16 cellular contexts compared by ENCODE assay signal in genomic region chr22:20089977-20090729, GRCh38. TPM values are rescaled to one million over a fixed set of nuclear protein-coding genes. Genes with fewer than 3 reads are reported as not detected.
A peak's percentile ranks its signal among the peaks of the same experiment; 100 is the strongest.
DNase-seq lines count a peak whose midpoint lies in the region; ATAC-seq, FAIRE-seq and TF ChIP-seq lines count a peak whose summit lies in the region.
"Had no signal": no experiment of that assay in that cellular context is flagged by ENCODE, and none has a peak within 500 bp of the region (broad histone marks: within the 10 kb centered on the region; RNA-seq: fewer than 3 reads in every experiment).

No MANE protein-coding gene starts in this region.

- peaks cover 4% of the 10 kb centered on the region for H3F3A ChIP-seq in neural progenitor cell (ENCODE audit: low read depth)

- H3K4me1 Mint-ChIP-seq in activated naive CD8-positive, alpha-beta T cell (ENCODE audit: low read depth): peaks cover 51% of the 10 kb centered on the region
- peaks cover 51% of the 10 kb centered on the region for H3K4me1 Mint-ChIP-seq in activated naive CD8-positive, alpha-beta T cell treated with anti-CD3 and anti-CD28 coated beads, Interleukin-2, amount 50 U/mL, for 24 hours
- H3K4me1 Mint-ChIP-seq in osteocyte (ENCODE audit: unreplicated experiment) (peaks cover 4% of the 10 kb centered on the region), neural progenitor cell (peaks cover 3% of the 10 kb centered on the region)

- no peaks in the 10 kb centered on the region for H3K9me3 Mint-ChIP-seq in activated naive CD8-positive, alpha-beta T cell (ENCODE audit: low read depth)
- no peaks in the 10 kb centered on the region for H3K9me3 Mint-ChIP-seq in activated naive CD8-positive, alpha-beta T cell treated with anti-CD3 and anti-CD28 coated beads, Interleukin-2, amount 50 U/mL, for 24 hours
- no peaks in the 10 kb centered on the region for H3K9me3 Mint-ChIP-seq in osteocyte (ENCODE audit: unreplicated experiment)
- H3K9me3 Mint-ChIP-seq in neural progenitor cell: no peaks in the 10 kb centered on the region

- POLR2A ChIA-PET in RWPE1 (lab: Yijun Ruan, JAX; ENCODE audit: low non-redundant PET): no interaction called here

- peaks cover 16% of the 10 kb centered on the region for H3K36me3 Mint-ChIP-seq in activated naive CD8-positive, alpha-beta T cell
- H3K36me3 Mint-ChIP-seq in activated naive CD8-positive, alpha-beta T cell treated with anti-CD3 and anti-CD28 coated beads, Interleukin-2, amount 50 U/mL, for 24 hours (ENCODE audit: low read depth): peaks cover 79% of the 10 kb centered on the region
- H3K36me3 Mint-ChIP-seq in osteocyte (ENCODE audit: unreplicated experiment): peaks cover 73% of the 10 kb centered on the region
- H3K36me3 Mint-ChIP-seq in neural progenitor cell: peaks cover 72% of the 10 kb centered on the region

- peaks cover 62% of the 10 kb centered on the region for H4K20me1 ChIP-seq in neural progenitor cell (ENCODE audit: low read depth)

- peaks cover 64% of the 10 kb centered on the region for H3K79me2 ChIP-seq in neural progenitor cell (ENCODE audit: low read depth)

- no peaks in the 10 kb centered on the region for H3K27me3 ChIP-seq in neural progenitor cell

- no peak for ATAC-seq in activated naive CD8-positive, alpha-beta T cell treated with anti-CD3 and anti-CD28 coated beads, Interleukin-2, amount 50 U/mL, for 24 hours
- ATAC-seq in esophagus mucosa: peak; percentile 21

- TF ChIP-seq POLR2A in GM12892 (IDR thresholded peaks at IDR 0.05; ENCODE audit: low read depth, low read length): no peak

- H3K27me3 Mint-ChIP-seq in activated naive CD8-positive, alpha-beta T cell: no peaks in the 10 kb centered on the region
- no peaks in the 10 kb centered on the region for H3K27me3 Mint-ChIP-seq in activated naive CD8-positive, alpha-beta T cell treated with anti-CD3 and anti-CD28 coated beads, Interleukin-2, amount 50 U/mL, for 24 hours
- H3K27me3 Mint-ChIP-seq in osteocyte (ENCODE audit: unreplicated experiment): no peaks in the 10 kb centered on the region
- peaks cover 5% of the 10 kb centered on the region for H3K27me3 Mint-ChIP-seq in neural progenitor cell (ENCODE audit: insufficient read depth, low read depth)

- H3K9me3 ChIP-seq in neural progenitor cell (ENCODE audit: low read depth): no peaks in the 10 kb centered on the region
- H3K9me3 ChIP-seq: Caco-2 had no signal

- TF ChIP-seq CTCF in RWPE1 (conservative IDR thresholded peaks at IDR 0.05; ENCODE audit: low read depth): no peak
- no peak for TF ChIP-seq CTCF in osteocyte (IDR thresholded peaks at IDR 0.05)
- no peak for TF ChIP-seq CTCF in neural progenitor cell (IDR thresholded peaks at IDR 0.05)

- H3K4me1 ChIP-seq in neural progenitor cell: no peaks in the 10 kb centered on the region
- H3K4me1 ChIP-seq: Caco-2 had no signal

- H2AFZ ChIP-seq in neural progenitor cell (replicated peaks): no peak overlapping the region

- FAIRE-seq in GM12892 (lab: Jason Lieb, UNC): no peak

- H3K9ac ChIP-seq in neural progenitor cell: no peak overlapping the region

- H3K4me2 ChIP-seq in neural progenitor cell: no peak overlapping the region

- DNase-seq in activated naive CD8-positive, alpha-beta T cell treated with anti-CD3 and anti-CD28 coated beads, Interleukin-2, amount 50 U/mL, for 24 hours: no peak
- no peak for DNase-seq in RWPE1 (ENCODE audit: low spot score)
- DNase-seq in skeletal muscle cell (ENCODE audit: low read depth): peak; percentile 22
- DNase-seq in osteocyte (ENCODE audit: extremely low spot score, unreplicated experiment): no peak
- DNase-seq in neural progenitor cell (ENCODE audit: low spot score): no peak
- DNase-seq in GM12892 (ENCODE audit: insufficient read length): no peak
- DNase-seq: activated CD8-positive, alpha-beta memory T cell treated with anti-CD3 and anti-CD28 coated beads for 24 hours; activated effector memory CD4-positive, alpha-beta T cell treated with Interleukin-2 at 50 U/mL for 16 hours; Caco-2; effector memory CD4-positive, alpha-beta T cell; NCI-H1417 treated with DMSO at 0.1 percent for 48 hours; NCI-H2171 treated with DMSO at 0.1 percent for 48 hours; occipital lobe; RPMI8226 had no signal

- peak overlapping the region; percentile 30 for H3K27ac Mint-ChIP-seq in activated naive CD8-positive, alpha-beta T cell
- no peak overlapping the region for H3K27ac Mint-ChIP-seq in activated naive CD8-positive, alpha-beta T cell treated with anti-CD3 and anti-CD28 coated beads, Interleukin-2, amount 50 U/mL, for 24 hours
- no peak overlapping the region for H3K27ac Mint-ChIP-seq in osteocyte (ENCODE audit: unreplicated experiment)
- no peak overlapping the region for H3K27ac Mint-ChIP-seq in neural progenitor cell

- no peak overlapping the region for H3K4me3 Mint-ChIP-seq in activated naive CD8-positive, alpha-beta T cell
- H3K4me3 Mint-ChIP-seq in activated naive CD8-positive, alpha-beta T cell treated with anti-CD3 and anti-CD28 coated beads, Interleukin-2, amount 50 U/mL, for 24 hours: no peak overlapping the region
- H3K4me3 Mint-ChIP-seq in osteocyte (ENCODE audit: unreplicated experiment): no peak overlapping the region
- no peak overlapping the region for H3K4me3 Mint-ChIP-seq in neural progenitor cell

- peaks cover 7% of the 10 kb centered on the region for H3K36me3 ChIP-seq in neural progenitor cell

- CTCF ChIA-PET in RWPE1 (lab: Yijun Ruan, JAX): no interaction called here

- no peak overlapping the region for H3K4me3 ChIP-seq in skeletal muscle cell (ENCODE audit: low read depth, low read length)
- no peak overlapping the region for H3K4me3 ChIP-seq in neural progenitor cell

- H3K27ac ChIP-seq in RWPE1 (peak overlapping the region; percentile 19; the same call in 1 of the 2 replicates), neural progenitor cell (no peak overlapping the region)

RNA-seq across cellular contexts. Expression of gene DGCR8, which starts 10.1 kb away (rescaled TPM):
- 16.2 TPM for total RNA-seq in esophagus mucosa
- total RNA-seq in osteocyte: 44.0 and 45.1 TPM in 2 replicates
- 29.1 and 39.7 TPM in 2 replicates for total RNA-seq in neural progenitor cell (ENCODE audit: low replicate concordance)
- polyA plus RNA-seq in GM12892 (2012; ENCODE audit: missing spikeins): 19.9 TPM

RNA-seq across cellular contexts. Expression of gene RANBP1, which starts 25.8 kb away (rescaled TPM):
- total RNA-seq in esophagus mucosa (141 TPM), osteocyte (97.0 and 104 TPM in 2 replicates), neural progenitor cell (ENCODE audit: low replicate concordance) (874 and 918 TPM in 2 replicates)
- polyA plus RNA-seq in GM12892 (2012; ENCODE audit: missing spikeins): 257 TPM

RNA-seq across cellular contexts. Expression of gene TRMT2A, which starts 26.9 kb away (rescaled TPM):
- total RNA-seq in esophagus mucosa (31.8 TPM), osteocyte (60.8 and 62.9 TPM in 2 replicates), neural progenitor cell (ENCODE audit: low replicate concordance) (24.3 and 39.7 TPM in 2 replicates)
- 33.0 TPM for polyA plus RNA-seq in GM12892 (2012; ENCODE audit: missing spikeins)

RNA-seq across cellular contexts. Expression of gene ZDHHC8, which starts 41.5 kb away (rescaled TPM):
- total RNA-seq in esophagus mucosa: 24.5 TPM
- 102 and 108 TPM in 2 replicates for total RNA-seq in osteocyte
- 7.1 and 11.4 TPM in 2 replicates for total RNA-seq in neural progenitor cell (ENCODE audit: low replicate concordance)
- polyA plus RNA-seq in GM12892 (2012; ENCODE audit: missing spikeins): 9.0 TPM
